Comparison of ENCODE assay signal across 24 cellular contexts in genomic region chr7:30646154-30646553, GRCh38. TPM values are rescaled to one million over a fixed set of nuclear protein-coding genes. Genes with fewer than 3 reads are reported as not detected.
A peak's percentile ranks its signal among the peaks of the same experiment; 100 is the strongest.
DNase-seq lines count a peak whose midpoint lies in the region; ATAC-seq, FAIRE-seq and TF ChIP-seq lines count a peak whose summit lies in the region.
"Had no signal": no experiment of that assay in that cellular context is flagged by ENCODE, and none has a peak within 500 bp of the region (broad histone marks: within the 10 kb centered on the region; RNA-seq: fewer than 3 reads in every experiment).

No MANE protein-coding gene starts in this region.

- TF ChIP-seq EP300 in SK-N-SH (IDR thresholded peaks at IDR 0.05; ENCODE audit: borderline replicate concordance in 1 of 2, low read depth in 1 of 2, low read length in 1 of 2) (no peak), sigmoid colon (IDR thresholded peaks at IDR 0.05) (no peak)

- no peaks in the 10 kb centered on the region; a peak in 1 of 4 replicates for H3K4me1 ChIP-seq in SK-N-SH (ENCODE audit: control insufficient read depth in 1 of 2, insufficient read depth in 2 of 2, low read depth in 1 of 2, low read length in 1 of 2)
- peaks cover 0 to 3% of the 10 kb centered on the region in 2 donors for H3K4me1 ChIP-seq in lung (ENCODE audit: control insufficient read depth in 2 of 2, insufficient read depth in 2 of 2, low read length in 2 of 2)
- no peaks in the 10 kb centered on the region for H3K4me1 ChIP-seq in sigmoid colon

- H3K4me2 ChIP-seq in SK-N-SH = no peak overlapping the region
- H3K4me2 ChIP-seq: KMS-11 had no signal

- no peak for TF ChIP-seq RAD21 in SK-N-SH (IDR thresholded peaks at IDR 0.05; ENCODE audit: low read length)

- H3K4me3 ChIP-seq in SK-N-SH (ENCODE audit: low read depth in 2 of 2, low read length in 1 of 2) = no peak overlapping the region
- H3K4me3 ChIP-seq in bronchial epithelial cell (ENCODE audit: low read depth, low read length) = no peak overlapping the region
- no peak overlapping the region for H3K4me3 ChIP-seq in lung
- no peak overlapping the region for H3K4me3 ChIP-seq in sigmoid colon

- H3K27me3 ChIP-seq in SK-N-SH (ENCODE audit: insufficient read depth) (no peaks in the 10 kb centered on the region), bronchial epithelial cell (ENCODE audit: control insufficient read depth, insufficient read depth, low read length) (no peaks in the 10 kb centered on the region), lung (ENCODE audit: control insufficient read depth, insufficient read depth) (no peaks in the 10 kb centered on the region), sigmoid colon (no peaks in the 10 kb centered on the region)

- intact Hi-C loops in sigmoid colon (cut with DNase I) = no loop called here

- H3K36me3 ChIP-seq in SK-N-SH (replicated peaks in 1 of 2; ENCODE audit: control insufficient read depth in 1 of 2, insufficient read depth in 2 of 2, low read length in 1 of 2) = peaks cover 14 to 20% of the 10 kb centered on the region in 2 experiments
- H3K36me3 ChIP-seq in bronchial epithelial cell (ENCODE audit: control insufficient read depth, insufficient read depth, low read length) = no peaks in the 10 kb centered on the region
- H3K36me3 ChIP-seq in lung (ENCODE audit: control insufficient read depth in 2 of 2, insufficient read depth in 2 of 2, low read length in 2 of 2) = peaks cover 5 to 6% of the 10 kb centered on the region in 2 donors
- H3K36me3 ChIP-seq in sigmoid colon = peaks cover 0 to 9% (median 0%) of the 10 kb centered on the region in 4 donors

- ATAC-seq in SK-N-SH treated with all-trans-retinoic acid at 6 μM for 48 hours (no peak), lung (ENCODE audit: insufficient read depth, low FRiP score) (no peak), left lobe of liver (no peak)

- H3K9ac ChIP-seq in SK-N-SH = no peak overlapping the region
- H3K9ac ChIP-seq: KMS-11 had no signal

- 99% methylated on average over 8 of the region's 12 CpGs for WGBS in SK-N-SH (ENCODE audit: low lambda C conversion rate)
- 96% methylated on average over 12 of the region's 12 CpGs for WGBS in lung, 2 donors
- 95 to 96% methylated on average over 12 of the region's 12 CpGs for WGBS in sigmoid colon, 2 donors

- H3K9me3 ChIP-seq in SK-N-SH (no peaks in the 10 kb centered on the region), lung (ENCODE audit: control insufficient read depth in 2 of 2, insufficient read depth in 1 of 2, low read length in 1 of 2) (peaks cover 0 to 2% of the 10 kb centered on the region in 2 donors), sigmoid colon (no peaks in the 10 kb centered on the region)

- in situ Hi-C loops in GM13976 (cut with MboI; ENCODE audit: low sequenced_read_pairs, unreplicated experiment) = no loop called here

- H2AFZ ChIP-seq in SK-N-SH (ENCODE audit: low read depth) = no peak overlapping the region

- DNase-seq in SK-N-SH = peak; percentile 14
- DNase-seq in GM13976 (ENCODE audit: low spot score) = peak; percentile 16
- DNase-seq in bronchial epithelial cell (ENCODE audit: low read depth) = no peak
- DNase-seq in lung (ENCODE audit: low spot score) = peak; percentile 21
- DNase-seq in D341Med (ENCODE audit: low spot score) = no peak
- DNase-seq in sigmoid colon = no peak
- no peak for DNase-seq in left lobe of liver (ENCODE audit: low spot score)
- DNase-seq: 8988T, EL, HFFc6, NCI-H187 treated with DMSO at 0.1 percent for 48 hours, NCI-H226, NCI-H524, NCI-H82, OCI-M1, RPMI8226, SIG-M5 had no signal

- POLR2A ChIA-PET in SK-N-SH (lab: Yijun Ruan, JAX) = interaction anchor here (0.6 kb wide), 1 partner anchor 32 kb away, joined by 6 read pairs; no protein-coding TSS in a partner anchor

- TF ChIP-seq POLR2A in sigmoid colon (IDR thresholded peaks at IDR 0.05) = no peak

- H3K9me2 ChIP-seq in SK-N-SH = no peaks in the 10 kb centered on the region

- H3K27ac ChIP-seq in SK-N-SH (ENCODE audit: low read depth in 2 of 2, low read length in 1 of 2) (no peak overlapping the region), lung (ENCODE audit: low read depth in 1 of 2, low read length in 1 of 2) (no peak overlapping the region), sigmoid colon (no peak overlapping the region)
- H3K27ac ChIP-seq: KMS-11 had no signal

- CTCF ChIA-PET in SK-N-SH (lab: Yijun Ruan, JAX) = interaction anchor here (0.7 to 1.3 kb wide), 2 partner anchors 14 to 19 kb away, joined by 3 read pairs; no protein-coding TSS in a partner anchor

- H4K20me1 ChIP-seq in SK-N-SH (ENCODE audit: insufficient read depth) = no peaks in the 10 kb centered on the region

- TF ChIP-seq CTCF in SK-N-SH (IDR thresholded peaks at IDR 0.05) (no peak), GM13976 (IDR thresholded peaks at IDR 0.05; ENCODE audit: borderline replicate concordance, control extremely low read depth, extremely low read depth, insufficient read depth, missing control alignments) (no peak), bronchial epithelial cell (IDR thresholded peaks at IDR 0.05; ENCODE audit: insufficient read depth, low read length, severe bottlenecking) (no peak), lung (IDR thresholded peaks at IDR 0.05; ENCODE audit: control extremely low read depth, extremely low read depth) (no peak), sigmoid colon (IDR thresholded peaks at IDR 0.05) (no peak)

- no peaks in the 10 kb centered on the region for H3K79me2 ChIP-seq in SK-N-SH (ENCODE audit: insufficient read depth)

- no peaks in the 10 kb centered on the region for H3F3A ChIP-seq in SK-N-SH (replicated peaks; ENCODE audit: insufficient read depth)

- FAIRE-seq in bronchial epithelial cell (lab: Jason Lieb, UNC) = peak; percentile 77
- FAIRE-seq: GM12891, GM18507 had no signal

TF ChIP-seq in SK-N-SH, 30 proteins besides CTCF, POLR2A, EP300 and RAD21:
- TF ChIP-seq RFX5 (IDR thresholded peaks at IDR 0.05; ENCODE audit: low read length) = no peak
- TF ChIP-seq TCF12 (IDR thresholded peaks at IDR 0.05) = no peak
- no peak for TF ChIP-seq GABPA (IDR thresholded peaks at IDR 0.05; ENCODE audit: low read depth)

TF ChIP-seq in SK-N-SH treated with all-trans-retinoic acid at 6 μM for 48 hours, 23 proteins besides CTCF, POLR2A, EP300 and RAD21:
- TF ChIP-seq OSR1 (CRISPR knock-in tag; IDR thresholded peaks at IDR 0.05) = no peak

RNA-seq across cellular contexts. Expression of gene CRHR2, which starts 36.1 kb away (rescaled TPM):
- polyA plus RNA-seq in SK-N-SH (2012; rRNA removed) (not detected in 2 replicates), lung (under 1 TPM in 1 of 2 donors, not detected in 1; 0.02 TPM), sigmoid colon (under 1 TPM in 1 of 3 donors, not detected in 2; under 0.01 TPM)
- not detected in 2 replicates for polyA plus RNA-seq in SK-N-SH (2012; cell fraction: cytosol; rRNA removed)
- polyA plus RNA-seq in SK-N-SH (2012; cell fraction: nucleus; rRNA removed) = not detected in 2 replicates
- total RNA-seq in bronchial epithelial cell (not detected in 2 replicates), lung (under 1 TPM in 1 of 2 donors, not detected in 1; 0.20 TPM), sigmoid colon (not detected), left lobe of liver (not detected)
- total RNA-seq: H4, HFFc6 had no signal
- polyA plus RNA-seq: AG04450, CD14-positive monocyte had no signal

RNA-seq across cellular contexts. Expression of gene GARS1, which starts 51.5 kb away (rescaled TPM):
- polyA plus RNA-seq in SK-N-SH (2012; rRNA removed) (301 and 344 TPM in 2 replicates), lung (10 to 100 TPM; 85.0 to 99.3 TPM), sigmoid colon (100 to 1,000 TPM in 1 of 3 donors, 10 to 100 TPM in 2; 55.5 to 109 (median 90.1) TPM)
- polyA plus RNA-seq in SK-N-SH (2012; cell fraction: cytosol; rRNA removed) = 227 and 241 TPM in 2 replicates
- polyA plus RNA-seq in SK-N-SH (2012; cell fraction: nucleus; rRNA removed) = 341 and 449 TPM in 2 replicates
- total RNA-seq in bronchial epithelial cell (367 and 431 TPM in 2 replicates), lung (100 to 1,000 TPM in 1 of 2 donors, 10 to 100 TPM in 1; 55.5 to 132 TPM), sigmoid colon (10 to 100 TPM; 38.3 to 50.1 (median 45.2) TPM), left lobe of liver (37.0 TPM)

Comparison
In these comparisons a context has a peak if more than half of its experiments do, and no peak if none do; other contexts are left out.
1. DNase-seq: peak in SK-N-SH (single experiment), GM13976 (single experiment) and lung (single experiment); none in bronchial epithelial cell (single experiment), D341Med (single experiment), sigmoid colon (single experiment) and left lobe of liver (single experiment).